1 cellular context compared by ENCODE assay signal in the genomic region with DNA sequence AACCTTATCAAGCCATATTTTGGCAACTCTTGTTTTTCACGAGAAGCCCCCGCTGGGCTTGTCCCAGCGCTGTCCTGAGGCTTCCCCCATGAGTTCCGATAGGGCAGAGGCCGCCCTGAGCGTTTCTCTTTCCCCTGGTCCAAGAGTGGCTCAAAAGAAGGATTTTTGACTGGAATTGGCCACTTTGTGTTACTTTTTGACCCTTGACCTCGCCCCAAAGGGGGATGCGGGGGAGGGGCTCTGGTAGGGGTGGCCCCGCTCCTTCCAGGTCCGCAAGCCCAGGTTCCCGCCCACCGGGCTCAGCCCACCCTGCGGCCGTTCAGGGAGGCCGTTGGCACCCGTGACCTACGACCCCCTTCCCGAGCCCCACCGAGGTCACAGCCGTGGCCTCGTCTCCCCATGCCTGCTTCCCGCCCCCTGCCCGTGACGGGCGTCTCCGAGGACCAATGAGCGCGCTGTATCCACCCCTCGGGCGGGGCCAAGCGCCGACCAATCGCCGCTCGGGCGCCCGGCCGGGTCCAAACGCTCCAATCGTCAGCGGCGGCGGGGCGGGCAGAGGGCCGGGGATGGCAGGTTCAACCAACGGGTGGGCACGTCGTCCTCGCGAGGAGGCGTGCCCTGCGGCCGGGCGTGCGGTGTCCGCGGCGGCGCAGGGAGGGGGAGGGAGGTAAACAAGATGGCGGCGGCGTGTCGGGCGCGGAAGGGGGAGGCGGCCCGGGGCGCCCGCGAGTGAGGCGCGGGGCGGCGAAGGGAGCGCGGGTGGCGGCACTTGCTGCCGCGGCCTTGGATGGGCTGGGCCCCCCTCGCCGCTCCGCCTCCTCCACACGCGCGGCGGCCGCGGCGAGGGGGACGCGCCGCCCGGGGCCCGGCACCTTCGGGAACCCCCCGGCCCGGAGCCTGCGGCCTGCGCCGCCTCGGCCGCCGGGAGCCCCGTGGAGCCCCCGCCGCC.
TF ChIP-seq lines count a peak whose summit lies in the region.

A gene with protein sequence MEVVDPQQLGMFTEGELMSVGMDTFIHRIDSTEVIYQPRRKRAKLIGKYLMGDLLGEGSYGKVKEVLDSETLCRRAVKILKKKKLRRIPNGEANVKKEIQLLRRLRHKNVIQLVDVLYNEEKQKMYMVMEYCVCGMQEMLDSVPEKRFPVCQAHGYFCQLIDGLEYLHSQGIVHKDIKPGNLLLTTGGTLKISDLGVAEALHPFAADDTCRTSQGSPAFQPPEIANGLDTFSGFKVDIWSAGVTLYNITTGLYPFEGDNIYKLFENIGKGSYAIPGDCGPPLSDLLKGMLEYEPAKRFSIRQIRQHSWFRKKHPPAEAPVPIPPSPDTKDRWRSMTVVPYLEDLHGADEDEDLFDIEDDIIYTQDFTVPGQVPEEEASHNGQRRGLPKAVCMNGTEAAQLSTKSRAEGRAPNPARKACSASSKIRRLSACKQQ (plus strand): TSS at position 665 of the 949 bp plus-strand sequence. CDS start 1,136 bp downstream, outside the sequence.

TF ChIP-seq in HEK293, 187 proteins besides CTCF, POLR2A, EP300 and RAD21 (continued from another document and continues in another):
- TF ChIP-seq INSM2 (tag by site-specific recombination; IDR thresholded peaks at IDR 0.05) (peak; percentile 50), PBX3 (CRISPR knock-in tag; IDR thresholded peaks at IDR 0.05) (peak; percentile 94), ZNF837 (tag by site-specific recombination; IDR thresholded peaks at IDR 0.05) (no peak), ZNF660 (tag by site-specific recombination; IDR thresholded peaks at IDR 0.05) (peak; percentile 11; the same call in 1 of the 2 replicates), GLI2 (tag by site-specific recombination; IDR thresholded peaks at IDR 0.05; ENCODE audit: borderline replicate concordance, low read depth) (no peak), ZNF48 (tag by site-specific recombination; IDR thresholded peaks at IDR 0.05) (no peak), ZSCAN23 (tag by site-specific recombination; IDR thresholded peaks at IDR 0.05) (0 out of 2 replicates have a peak, but pooled peaks have one; percentile 56), FEZF1 (tag by site-specific recombination; IDR thresholded peaks at IDR 0.05) (peak; percentile 57), ZSCAN30 (tag by site-specific recombination; IDR thresholded peaks at IDR 0.05) (0 out of 2 replicates have a peak, but pooled peaks have one; percentile 43), ZNF529 (tag by site-specific recombination; IDR thresholded peaks at IDR 0.05; ENCODE audit: insufficient replicate concordance) (no peak), SP7 (tag by site-specific recombination; IDR thresholded peaks at IDR 0.05) (peak; percentile 73), SP3 (tag by site-specific recombination; IDR thresholded peaks at IDR 0.05) (peak; percentile 98), YY2 (tag by site-specific recombination; IDR thresholded peaks at IDR 0.05) (0 out of 2 replicates have a peak, but pooled peaks have one; percentile 45), ZNF23 (tag by site-specific recombination; IDR thresholded peaks at IDR 0.05; ENCODE audit: borderline replicate concordance) (no peak), ZSCAN5A (tag by site-specific recombination; IDR thresholded peaks at IDR 0.05) (0 out of 2 replicates have a peak, but pooled peaks have one; percentile 24), KLF10 (tag by site-specific recombination; IDR thresholded peaks at IDR 0.05) (no peak; the same call in 1 of the 2 replicates), GLIS2 (tag by site-specific recombination; IDR thresholded peaks at IDR 0.05) (peak; percentile 84), ZFP3 (tag by site-specific recombination; IDR thresholded peaks at IDR 0.05; ENCODE audit: low read depth) (no peak), ZBTB7A (tag by site-specific recombination; IDR thresholded peaks at IDR 0.05; ENCODE audit: low read depth) (peak; percentile 97), ZNF664 (tag by site-specific recombination; IDR thresholded peaks at IDR 0.05) (no peak), ZNF391 (tag by site-specific recombination; IDR thresholded peaks at IDR 0.05; ENCODE audit: borderline replicate concordance, low read depth) (peak; percentile 51; the same call in 1 of the 2 replicates), ZXDB (tag by site-specific recombination; IDR thresholded peaks at IDR 0.05) (peak; percentile 71), ZFHX2 (tag by site-specific recombination; conservative IDR thresholded peaks at IDR 0.05) (0 out of 2 replicates have a peak, but pooled peaks have one; percentile 4), ELK4 (IDR thresholded peaks at IDR 0.05; ENCODE audit: borderline replicate concordance, low read depth, low read length) (no peak), ZBTB8A (tag by site-specific recombination; IDR thresholded peaks at IDR 0.05) (peak; percentile 72), ZEB2 (tag by site-specific recombination; IDR thresholded peaks at IDR 0.05) (peak; percentile 78), ZNF600 (tag by site-specific recombination; IDR thresholded peaks at IDR 0.05) (no peak), YY1 (tag by site-specific recombination; IDR thresholded peaks at IDR 0.05) (peak; percentile 74), BCL11A (tag by site-specific recombination; IDR thresholded peaks at IDR 0.05; ENCODE audit: low read depth) (peak; percentile 95), ZNF561 (tag by site-specific recombination; IDR thresholded peaks at IDR 0.05; ENCODE audit: borderline replicate concordance) (peak; percentile 64; the same call in 1 of the 2 replicates), ZFP69B (tag by site-specific recombination; IDR thresholded peaks at IDR 0.05) (0 out of 2 replicates have a peak, but pooled peaks have one; percentile 18), ZIC2 (tag by site-specific recombination; IDR thresholded peaks at IDR 0.05) (peak; percentile 30; the same call in 1 of the 2 replicates), ZNF585B (tag by site-specific recombination; IDR thresholded peaks at IDR 0.05) (no peak)
- TF ChIP-seq, protein P1, sequence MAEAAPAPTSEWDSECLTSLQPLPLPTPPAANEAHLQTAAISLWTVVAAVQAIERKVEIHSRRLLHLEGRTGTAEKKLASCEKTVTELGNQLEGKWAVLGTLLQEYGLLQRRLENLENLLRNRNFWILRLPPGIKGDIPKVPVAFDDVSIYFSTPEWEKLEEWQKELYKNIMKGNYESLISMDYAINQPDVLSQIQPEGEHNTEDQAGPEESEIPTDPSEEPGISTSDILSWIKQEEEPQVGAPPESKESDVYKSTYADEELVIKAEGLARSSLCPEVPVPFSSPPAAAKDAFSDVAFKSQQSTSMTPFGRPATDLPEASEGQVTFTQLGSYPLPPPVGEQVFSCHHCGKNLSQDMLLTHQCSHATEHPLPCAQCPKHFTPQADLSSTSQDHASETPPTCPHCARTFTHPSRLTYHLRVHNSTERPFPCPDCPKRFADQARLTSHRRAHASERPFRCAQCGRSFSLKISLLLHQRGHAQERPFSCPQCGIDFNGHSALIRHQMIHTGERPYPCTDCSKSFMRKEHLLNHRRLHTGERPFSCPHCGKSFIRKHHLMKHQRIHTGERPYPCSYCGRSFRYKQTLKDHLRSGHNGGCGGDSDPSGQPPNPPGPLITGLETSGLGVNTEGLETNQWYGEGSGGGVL (tag by site-specific recombination; IDR thresholded peaks at IDR 0.05) = no peak
- TF ChIP-seq, protein P2, sequence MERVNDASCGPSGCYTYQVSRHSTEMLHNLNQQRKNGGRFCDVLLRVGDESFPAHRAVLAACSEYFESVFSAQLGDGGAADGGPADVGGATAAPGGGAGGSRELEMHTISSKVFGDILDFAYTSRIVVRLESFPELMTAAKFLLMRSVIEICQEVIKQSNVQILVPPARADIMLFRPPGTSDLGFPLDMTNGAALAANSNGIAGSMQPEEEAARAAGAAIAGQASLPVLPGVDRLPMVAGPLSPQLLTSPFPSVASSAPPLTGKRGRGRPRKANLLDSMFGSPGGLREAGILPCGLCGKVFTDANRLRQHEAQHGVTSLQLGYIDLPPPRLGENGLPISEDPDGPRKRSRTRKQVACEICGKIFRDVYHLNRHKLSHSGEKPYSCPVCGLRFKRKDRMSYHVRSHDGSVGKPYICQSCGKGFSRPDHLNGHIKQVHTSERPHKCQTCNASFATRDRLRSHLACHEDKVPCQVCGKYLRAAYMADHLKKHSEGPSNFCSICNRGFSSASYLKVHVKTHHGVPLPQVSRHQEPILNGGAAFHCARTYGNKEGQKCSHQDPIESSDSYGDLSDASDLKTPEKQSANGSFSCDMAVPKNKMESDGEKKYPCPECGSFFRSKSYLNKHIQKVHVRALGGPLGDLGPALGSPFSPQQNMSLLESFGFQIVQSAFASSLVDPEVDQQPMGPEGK (tag by site-specific recombination; IDR thresholded peaks at IDR 0.05) = peak; percentile 96
- TF ChIP-seq, protein P3, sequence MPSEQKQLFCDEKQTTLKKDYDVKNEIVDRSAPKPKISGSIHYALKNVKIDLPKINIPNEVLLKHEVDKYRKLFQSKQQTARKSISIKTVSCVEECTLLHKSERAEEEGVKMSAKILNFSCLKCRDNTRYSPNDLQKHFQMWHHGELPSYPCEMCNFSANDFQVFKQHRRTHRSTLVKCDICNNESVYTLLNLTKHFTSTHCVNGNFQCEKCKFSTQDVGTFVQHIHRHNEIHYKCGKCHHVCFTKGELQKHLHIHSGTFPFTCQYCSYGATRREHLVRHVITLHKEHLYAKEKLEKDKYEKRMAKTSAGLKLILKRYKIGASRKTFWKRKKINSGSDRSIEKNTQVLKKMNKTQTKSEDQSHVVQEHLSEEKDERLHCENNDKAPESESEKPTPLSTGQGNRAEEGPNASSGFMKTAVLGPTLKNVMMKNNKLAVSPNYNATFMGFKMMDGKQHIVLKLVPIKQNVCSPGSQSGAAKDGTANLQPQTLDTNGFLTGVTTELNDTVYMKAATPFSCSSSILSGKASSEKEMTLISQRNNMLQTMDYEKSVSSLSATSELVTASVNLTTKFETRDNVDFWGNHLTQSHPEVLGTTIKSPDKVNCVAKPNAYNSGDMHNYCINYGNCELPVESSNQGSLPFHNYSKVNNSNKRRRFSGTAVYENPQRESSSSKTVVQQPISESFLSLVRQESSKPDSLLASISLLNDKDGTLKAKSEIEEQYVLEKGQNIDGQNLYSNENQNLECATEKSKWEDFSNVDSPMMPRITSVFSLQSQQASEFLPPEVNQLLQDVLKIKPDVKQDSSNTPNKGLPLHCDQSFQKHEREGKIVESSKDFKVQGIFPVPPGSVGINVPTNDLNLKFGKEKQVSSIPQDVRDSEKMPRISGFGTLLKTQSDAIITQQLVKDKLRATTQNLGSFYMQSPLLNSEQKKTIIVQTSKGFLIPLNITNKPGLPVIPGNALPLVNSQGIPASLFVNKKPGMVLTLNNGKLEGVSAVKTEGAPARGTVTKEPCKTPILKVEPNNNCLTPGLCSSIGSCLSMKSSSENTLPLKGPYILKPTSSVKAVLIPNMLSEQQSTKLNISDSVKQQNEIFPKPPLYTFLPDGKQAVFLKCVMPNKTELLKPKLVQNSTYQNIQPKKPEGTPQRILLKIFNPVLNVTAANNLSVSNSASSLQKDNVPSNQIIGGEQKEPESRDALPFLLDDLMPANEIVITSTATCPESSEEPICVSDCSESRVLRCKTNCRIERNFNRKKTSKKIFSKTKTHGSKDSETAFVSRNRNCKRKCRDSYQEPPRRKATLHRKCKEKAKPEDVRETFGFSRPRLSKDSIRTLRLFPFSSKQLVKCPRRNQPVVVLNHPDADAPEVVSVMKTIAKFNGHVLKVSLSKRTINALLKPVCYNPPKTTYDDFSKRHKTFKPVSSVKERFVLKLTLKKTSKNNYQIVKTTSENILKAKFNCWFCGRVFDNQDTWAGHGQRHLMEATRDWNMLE (tag by site-specific recombination; conservative IDR thresholded peaks at IDR 0.05; ENCODE audit: low read depth) = no peak
